8 cellular contexts compared by ENCODE assay signal in genomic region chr12:18158774-18159557, GRCh38.
A peak's percentile ranks its signal among the peaks of the same experiment; 100 is the strongest.
DNase-seq lines count a peak whose midpoint lies in the region; ATAC-seq, FAIRE-seq and TF ChIP-seq lines count a peak whose summit lies in the region.

No MANE protein-coding gene starts in this region.

- H3K4me1 ChIP-seq in NT2/D1 (ENCODE audit: insufficient read depth, insufficient read length): no peaks in the 10 kb centered on the region

- H3K4me3 Mint-ChIP-seq in activated naive CD4-positive, alpha-beta T cell treated with anti-CD3 and anti-CD28 coated beads for 36 hours: no peak overlapping the region
- H3K4me3 Mint-ChIP-seq in effector memory CD8-positive, alpha-beta T cell: no peak overlapping the region

- ATAC-seq in effector memory CD8-positive, alpha-beta T cell (replicated peaks): no peak
- ATAC-seq in HG02763 (IDR thresholded peaks at IDR 0.05; ENCODE audit: unreplicated experiment): no peak

- no peak overlapping the region for H3K4me3 ChIP-seq in NT2/D1 (ENCODE audit: insufficient read length, low read depth)

- peaks cover 40% of the 10 kb centered on the region for H3K9me3 ChIP-seq in NT2/D1 (ENCODE audit: insufficient read depth, low read length)

- H3K36me3 ChIP-seq in NT2/D1 (ENCODE audit: insufficient read depth, insufficient read length, low read length): no peaks in the 10 kb centered on the region

- CTCF ChIA-PET in activated naive CD4-positive, alpha-beta T cell treated with anti-CD3 and anti-CD28 coated beads for 36 hours (lab: Charles Lee): interaction anchor here (1.0 kb wide), 1 partner anchor 11 kb away, joined by 4 read pairs; no protein-coding TSS in a partner anchor

- H3K9ac ChIP-seq in NT2/D1 (ENCODE audit: insufficient read length, low read depth): no peak overlapping the region

- no peak overlapping the region for H3K27ac Mint-ChIP-seq in activated naive CD4-positive, alpha-beta T cell treated with anti-CD3 and anti-CD28 coated beads for 36 hours
- no peak overlapping the region for H3K27ac Mint-ChIP-seq in effector memory CD8-positive, alpha-beta T cell

- no peak for TF ChIP-seq POLR2A in H54 (IDR thresholded peaks at IDR 0.05; ENCODE audit: low read depth, low read length)

- intact Hi-C loops in activated naive CD4-positive, alpha-beta T cell treated with anti-CD3 and anti-CD28 coated beads for 36 hours (cut with micrococcal nuclease): loop anchor here (1.0 kb wide), 1 partner anchor 65 kb away; no protein-coding TSS in a partner anchor

- H3K36me3 Mint-ChIP-seq in activated naive CD4-positive, alpha-beta T cell treated with anti-CD3 and anti-CD28 coated beads for 36 hours (ENCODE audit: low read depth): no peaks in the 10 kb centered on the region
- H3K36me3 Mint-ChIP-seq in effector memory CD8-positive, alpha-beta T cell (ENCODE audit: insufficient read depth): no peaks in the 10 kb centered on the region

- FAIRE-seq in H54 (lab: Jason Lieb, UNC): peak; percentile 38

- H3K9me3 Mint-ChIP-seq in activated naive CD4-positive, alpha-beta T cell treated with anti-CD3 and anti-CD28 coated beads for 36 hours: peaks cover 3% of the 10 kb centered on the region
- H3K9me3 Mint-ChIP-seq in effector memory CD8-positive, alpha-beta T cell: no peaks in the 10 kb centered on the region

- H3K27me3 Mint-ChIP-seq in activated naive CD4-positive, alpha-beta T cell treated with anti-CD3 and anti-CD28 coated beads for 36 hours (ENCODE audit: low read depth): no peaks in the 10 kb centered on the region
- no peaks in the 10 kb centered on the region for H3K27me3 Mint-ChIP-seq in effector memory CD8-positive, alpha-beta T cell

- no peaks in the 10 kb centered on the region for H3K27me3 ChIP-seq in NT2/D1 (ENCODE audit: insufficient read depth, insufficient read length)

- peak; percentile 37 for DNase-seq in activated naive CD4-positive, alpha-beta T cell treated with anti-CD3 and anti-CD28 coated beads for 36 hours
- DNase-seq in activated naive CD4-positive, alpha-beta T cell treated with anti-CD3 and anti-CD28 coated beads, Interleukin-2, amount 50 U/mL, for 16 hours: no peak
- DNase-seq in H54 (ENCODE audit: insufficient read length, low spot score) (no peak), NT2/D1 (ENCODE audit: low read depth, low spot score) (peak; percentile 87), pons (ENCODE audit: low spot score) (peak; percentile 48), NOMO-1 treated with dmso at 0.1 percent for 144 hours (lab: John Stamatoyannopoulos, UW; ENCODE audit: unreplicated experiment) (no peak)
- peak; percentile 7 to 25 (median 16) for DNase-seq in effector memory CD8-positive, alpha-beta T cell

- no peaks in the 10 kb centered on the region for H3K4me1 Mint-ChIP-seq in activated naive CD4-positive, alpha-beta T cell treated with anti-CD3 and anti-CD28 coated beads for 36 hours (ENCODE audit: low read depth)
- no peaks in the 10 kb centered on the region for H3K4me1 Mint-ChIP-seq in effector memory CD8-positive, alpha-beta T cell (ENCODE audit: low read depth in 2 of 2)

Comparison
In these comparisons a context has a peak if more than half of its experiments do, and no peak if none do; other contexts are left out.
1. DNase-seq: peak in activated naive CD4-positive, alpha-beta T cell treated with anti-CD3 and anti-CD28 coated beads for 36 hours (single experiment), NT2/D1 (single experiment), effector memory CD8-positive, alpha-beta T cell (3 of 3) and pons (single experiment); none in activated naive CD4-positive, alpha-beta T cell treated with anti-CD3 and anti-CD28 coated beads, Interleukin-2, amount 50 U/mL, for 16 hours (single experiment), H54 (single experiment) and NOMO-1 treated with dmso at 0.1 percent for 144 hours (single experiment).